In genomic region chr15:48856947-48857346, GRCh38 we compare ENCODE assay signal across 1 cellular context.
TF ChIP-seq lines count a peak whose summit lies in the region.

No MANE protein-coding gene starts in this region.

TF ChIP-seq in SK-N-SH, 30 proteins besides CTCF, POLR2A, EP300 and RAD21:
- TF ChIP-seq NFIC (IDR thresholded peaks at IDR 0.05; ENCODE audit: borderline replicate concordance) = no peak
- no peak for TF ChIP-seq CHD2 (IDR thresholded peaks at IDR 0.05; ENCODE audit: low read length, partially characterized antibody)
- TF ChIP-seq YY1 (IDR thresholded peaks at IDR 0.05; ENCODE audit: low read depth) = no peak
- no peak for TF ChIP-seq FOSL2 (IDR thresholded peaks at IDR 0.05; ENCODE audit: borderline replicate concordance, low read depth)
- TF ChIP-seq RXRA (IDR thresholded peaks at IDR 0.05; ENCODE audit: borderline replicate concordance, low read depth) = no peak
- no peak for TF ChIP-seq GATA2 (CRISPR knock-in tag; IDR thresholded peaks at IDR 0.05)
- no peak for TF ChIP-seq MXI1 (IDR thresholded peaks at IDR 0.05; ENCODE audit: low read depth, low read length)
